Comparison of ENCODE assay signal across 12 cellular contexts in the genomic region with DNA sequence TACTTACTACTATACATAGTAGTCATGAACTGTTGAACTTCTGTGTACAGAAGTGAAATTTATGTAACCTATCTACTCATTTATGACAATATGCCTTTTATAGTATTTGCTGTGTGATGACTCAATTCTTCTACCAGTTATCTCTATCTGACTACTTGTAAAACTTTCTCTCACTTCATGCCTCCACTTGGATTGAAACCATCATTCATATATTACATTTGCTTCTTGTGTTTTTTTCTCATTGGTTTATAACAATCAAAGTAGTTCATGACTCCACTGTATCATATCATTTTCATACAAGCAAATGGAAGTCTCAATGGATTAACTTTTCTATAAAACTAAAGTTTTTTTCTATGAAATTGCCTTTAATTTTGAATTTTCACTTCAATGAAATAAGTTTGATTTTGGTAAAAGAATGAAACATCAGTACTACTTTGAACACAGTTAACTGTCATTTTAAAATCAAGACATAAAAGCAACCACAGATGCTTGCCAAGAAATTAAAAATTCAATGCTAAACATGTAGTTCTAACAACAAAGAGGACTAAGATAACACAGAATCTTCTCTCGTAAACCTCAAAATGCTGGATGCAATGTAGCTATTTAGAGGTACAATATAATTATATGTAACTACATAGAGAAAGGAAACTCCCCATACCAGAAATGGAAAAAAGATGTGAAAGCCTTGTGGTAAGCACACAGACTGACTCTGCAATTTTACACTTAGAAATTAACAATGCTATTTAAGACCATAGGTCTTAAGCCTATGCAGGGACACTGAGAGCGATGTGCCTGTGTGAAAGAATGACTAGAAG. TPM values are rescaled to one million over a fixed set of nuclear protein-coding genes. Genes with fewer than 3 reads are reported as not detected.
A peak's percentile ranks its signal among the peaks of the same experiment; 100 is the strongest.
DNase-seq lines count a peak whose midpoint lies in the region; ATAC-seq and TF ChIP-seq lines count a peak whose summit lies in the region.
"Had no signal": no experiment of that assay in that cellular context is flagged by ENCODE, and none has a peak within 500 bp of the region (broad histone marks: within the 10 kb centered on the region; RNA-seq: fewer than 3 reads in every experiment).

No MANE protein-coding gene starts in this region.

- DNase-seq in Daoy (ENCODE audit: low read depth) (peak; percentile 11), RPMI7951 (ENCODE audit: low read depth) (peak; percentile 33), retina (no peak), osteoblast (ENCODE audit: insufficient read length, low spot score, missing footprints) (no peak), HuH-7.5 (ENCODE audit: low spot score) (no peak), glutamatergic neuron (no peak)
- DNase-seq: CD4-positive, alpha-beta memory T cell; NCI-H187; psoas muscle had no signal

- ATAC-seq in GM19324 (IDR thresholded peaks at IDR 0.05; ENCODE audit: low FRiP score, unreplicated experiment) (peak; percentile 82), HG02981 (IDR thresholded peaks at IDR 0.05; ENCODE audit: unreplicated experiment) (peak; percentile 84)
- ATAC-seq: psoas muscle had no signal

- H3K4me1 Mint-ChIP-seq in glutamatergic neuron (ENCODE audit: low read depth, unreplicated experiment), result no peaks in the 10 kb centered on the region

- H3K36me3 ChIP-seq in osteoblast (ENCODE audit: insufficient read depth, low read length), result no peaks in the 10 kb centered on the region
- H3K36me3 ChIP-seq: tibial nerve had no signal

- no peaks in the 10 kb centered on the region for H3K27me3 ChIP-seq in osteoblast (ENCODE audit: insufficient read depth, low read length)
- H3K27me3 ChIP-seq: tibial nerve had no signal

- no peak overlapping the region for H3K4me2 ChIP-seq in osteoblast (ENCODE audit: insufficient read depth, low read length)

- no peak overlapping the region for H3K4me3 Mint-ChIP-seq in glutamatergic neuron (ENCODE audit: unreplicated experiment)
- H3K4me3 Mint-ChIP-seq: CD4-positive, alpha-beta memory T cell had no signal

- TF ChIP-seq CTCF in osteoblast (IDR thresholded peaks at IDR 0.05; ENCODE audit: extremely low read depth, low read depth, low read length) (no peak), glutamatergic neuron (IDR thresholded peaks at IDR 0.05; ENCODE audit: partially characterized antibody, unreplicated experiment) (no peak)

- peaks cover 11% of the 10 kb centered on the region for H3K4me1 ChIP-seq in osteoblast (ENCODE audit: insufficient read depth, low read length)
- H3K4me1 ChIP-seq: psoas muscle, tibial nerve had no signal

- H3K27ac Mint-ChIP-seq in glutamatergic neuron (ENCODE audit: unreplicated experiment), result no peak overlapping the region

- no peaks in the 10 kb centered on the region for H3K9me3 Mint-ChIP-seq in glutamatergic neuron (ENCODE audit: unreplicated experiment)

- no peak overlapping the region for H2AFZ ChIP-seq in osteoblast (ENCODE audit: low read length)

- no peak overlapping the region for H3K27ac ChIP-seq in osteoblast (ENCODE audit: low read depth, low read length)
- H3K27ac ChIP-seq: psoas muscle, tibial nerve had no signal

- no peaks in the 10 kb centered on the region for H4K20me1 ChIP-seq in osteoblast (ENCODE audit: insufficient read depth, low read length)

- H3K4me3 ChIP-seq in osteoblast (ENCODE audit: insufficient read depth, low read length), result no peak overlapping the region
- H3K4me3 ChIP-seq: psoas muscle, tibial nerve had no signal

- H3K79me2 ChIP-seq in osteoblast (ENCODE audit: insufficient read depth, low read length), result no peaks in the 10 kb centered on the region

- no peaks in the 10 kb centered on the region for H3K27me3 Mint-ChIP-seq in glutamatergic neuron (ENCODE audit: unreplicated experiment)

- no peaks in the 10 kb centered on the region for H3K36me3 Mint-ChIP-seq in glutamatergic neuron (ENCODE audit: unreplicated experiment)
- H3K36me3 Mint-ChIP-seq: CD4-positive, alpha-beta memory T cell had no signal

- H3K9me3 ChIP-seq in osteoblast (ENCODE audit: low read depth, low read length), result no peaks in the 10 kb centered on the region
- H3K9me3 ChIP-seq: psoas muscle, tibial nerve had no signal

RNA-seq across cellular contexts. Expression of gene EXPH5, which starts 27.6 kb away (rescaled TPM):
- 1.5 and 1.8 TPM in 2 replicates for total RNA-seq in Daoy (2014; rRNA removed; shearing (Covaris generic))
- total RNA-seq in RPMI7951 (2014; rRNA removed; shearing (Covaris generic)), result 0.10 and 0.12 TPM in 2 replicates
- under 0.01 and 0.59 TPM in 2 replicates for total RNA-seq in osteoblast
- 0.44 TPM for total RNA-seq in glutamatergic neuron (ENCODE audit: unreplicated experiment)

RNA-seq across cellular contexts. Expression of gene DDX10, which starts 43.7 kb away (rescaled TPM):
- 34.7 and 35.8 TPM in 2 replicates for total RNA-seq in Daoy (2014; rRNA removed; shearing (Covaris generic))
- total RNA-seq in RPMI7951 (2014; rRNA removed; shearing (Covaris generic)), result 25.1 and 26.8 TPM in 2 replicates
- total RNA-seq in osteoblast (16.6 and 17.1 TPM in 2 replicates), glutamatergic neuron (ENCODE audit: unreplicated experiment) (18.8 TPM)

Comparison
In these comparisons a context has a peak if more than half of its experiments do, and no peak if none do; other contexts are left out.
1. DNase-seq: peak in Daoy (single experiment) and RPMI7951 (single experiment); none in retina (single experiment), osteoblast (single experiment), HuH-7.5 (single experiment) and glutamatergic neuron (single experiment).